9 cellular contexts compared by ENCODE assay signal in genomic region chr16:84970447-84971127, GRCh38. TPM values are rescaled to one million over a fixed set of nuclear protein-coding genes. Genes with fewer than 3 reads are reported as not detected.
A peak's percentile ranks its signal among the peaks of the same experiment; 100 is the strongest.
DNase-seq lines count a peak whose midpoint lies in the region; ATAC-seq and TF ChIP-seq lines count a peak whose summit lies in the region.
"Had no signal": no experiment of that assay in that cellular context is flagged by ENCODE, and none has a peak within 500 bp of the region (broad histone marks: within the 10 kb centered on the region; RNA-seq: fewer than 3 reads in every experiment).

No MANE protein-coding gene starts in this region.

- no peaks in the 10 kb centered on the region for H3K79me2 ChIP-seq in Karpas-422 (ENCODE audit: low read length)

- no peaks in the 10 kb centered on the region; the same call in 1 of the 2 replicates for H4K20me1 ChIP-seq in Karpas-422 (ENCODE audit: insufficient read depth, low read depth, low read length)

- ATAC-seq in omental fat pad (ENCODE audit: low FRiP score): peak; percentile 72
- no peak for ATAC-seq in thoracic aorta (ENCODE audit: insufficient number of reproducible peaks, low FRiP score, low read depth)

- H3K27ac ChIP-seq in Karpas-422 (ENCODE audit: low read length): no peak overlapping the region
- no peak overlapping the region for H3K27ac ChIP-seq in thoracic aorta
- H3K27ac ChIP-seq: BLaER1 had no signal

- H3K4me1 ChIP-seq in Karpas-422 (ENCODE audit: low read length) (no peaks in the 10 kb centered on the region), thoracic aorta (ENCODE audit: control insufficient read depth in 1 of 2, low read depth in 2 of 2) (peaks cover 5 to 28% of the 10 kb centered on the region in 2 donors)

- H3K36me3 ChIP-seq in Karpas-422 (ENCODE audit: insufficient read depth, low read length) (0 out of 2 replicates have a peak, but pooled peaks cover 4% of the 10 kb centered on the region), thoracic aorta (peaks cover 8% of the 10 kb centered on the region)

- no peaks in the 10 kb centered on the region for H3K27me3 ChIP-seq in Karpas-422 (ENCODE audit: low read length)
- H3K27me3 ChIP-seq in thoracic aorta (replicated peaks; ENCODE audit: insufficient read depth): no peaks in the 10 kb centered on the region

- H3K4me3 ChIP-seq in Karpas-422 (ENCODE audit: low read length): no peak overlapping the region
- H3K4me3 ChIP-seq in thoracic aorta: no peak overlapping the region
- H3K4me3 ChIP-seq: BLaER1 had no signal

- no peak overlapping the region for H3K4me2 ChIP-seq in Karpas-422 (ENCODE audit: low read depth, low read length, poor library complexity, severe bottlenecking)
- H3K4me2 ChIP-seq: BLaER1 had no signal

- no peaks in the 10 kb centered on the region for H3K9me3 ChIP-seq in Karpas-422 (ENCODE audit: low read length)
- H3K9me3 ChIP-seq in thoracic aorta: no peaks in the 10 kb centered on the region
- H3K9me3 ChIP-seq: BLaER1 had no signal

- no peak overlapping the region for H3K9ac ChIP-seq in Karpas-422 (ENCODE audit: low read length)
- H3K9ac ChIP-seq: BLaER1 had no signal

- peak; percentile 62 to 67 for DNase-seq in NCI-H2081 (lab: John Stamatoyannopoulos, UW)
- DNase-seq in NCI-H2081 treated with DMSO at 0.1 percent for 48 hours (lab: John Stamatoyannopoulos, UW): no peak
- DNase-seq in Karpas-422: peak; percentile 92
- DNase-seq in SHP77 treated with DMSO at 0.1 percent for 48 hours (lab: John Stamatoyannopoulos, UW): peak; percentile 53
- DNase-seq in activated effector memory CD4-positive, alpha-beta T cell treated with anti-CD3 and anti-CD28 coated beads, Interleukin-2, amount 50 U/mL, for 16 hours: peak; percentile 92
- DNase-seq in foreskin melanocyte: peak; percentile 46
- DNase-seq in omental fat pad (ENCODE audit: low spot score): peak; percentile 61
- no peak for DNase-seq in thoracic aorta (ENCODE audit: low spot score)

- TF ChIP-seq CTCF in omental fat pad (IDR thresholded peaks at IDR 0.05) (peak in 1 of 3 donors; percentile 93), thoracic aorta (IDR thresholded peaks at IDR 0.05) (peak; percentile 93)

- no peak overlapping the region for H2AFZ ChIP-seq in Karpas-422 (ENCODE audit: low read length)

- no peaks in the 10 kb centered on the region for H3K9me2 ChIP-seq in Karpas-422 (replicated peaks; ENCODE audit: insufficient read depth, low read length)

RNA-seq across cellular contexts. Expression of gene ZDHHC7, which starts 40.7 kb away (rescaled TPM):
- total RNA-seq in Karpas-422 (2014; rRNA removed; shearing (Covaris generic); ENCODE audit: low replicate concordance): 22.5 and 27.8 TPM in 2 replicates
- total RNA-seq in omental fat pad: 10 to 100 TPM; 41.3 to 72.2 (median 51.3) TPM
- total RNA-seq in thoracic aorta: 10 to 100 TPM; 63.7 to 80.8 TPM

RNA-seq across cellular contexts. Expression of gene KIAA0513, which starts 57.0 kb away (rescaled TPM):
- 0.97 and 1.6 TPM in 2 replicates for total RNA-seq in Karpas-422 (2014; rRNA removed; shearing (Covaris generic); ENCODE audit: low replicate concordance)
- 10 to 100 TPM in 3 of 4 donors, 1 to 10 TPM in 1; 9.1 to 13.2 (median 11.2) TPM for total RNA-seq in omental fat pad
- total RNA-seq in thoracic aorta: 10 to 100 TPM; 13.4 to 50.1 TPM

Comparison
In these comparisons a context has a peak if more than half of its experiments do, and no peak if none do; other contexts are left out.
1. DNase-seq: peak in NCI-H2081 (2 of 2), Karpas-422 (single experiment), SHP77 treated with DMSO at 0.1 percent for 48 hours (single experiment), activated effector memory CD4-positive, alpha-beta T cell treated with anti-CD3 and anti-CD28 coated beads, Interleukin-2, amount 50 U/mL, for 16 hours (single experiment), foreskin melanocyte (single experiment) and omental fat pad (single experiment); none in NCI-H2081 treated with DMSO at 0.1 percent for 48 hours (single experiment) and thoracic aorta (single experiment).